In genomic region chr1:153422450-153423068, GRCh38 we compare ENCODE assay signal across 8 cellular contexts. TPM values are rescaled to one million over a fixed set of nuclear protein-coding genes. Genes with fewer than 3 reads are reported as not detected.
DNase-seq lines count a peak whose midpoint lies in the region; ATAC-seq and TF ChIP-seq lines count a peak whose summit lies in the region.

No MANE protein-coding gene starts in this region.

- DNase-seq in GM20000 (ENCODE audit: low spot score) (peak; percentile 62), RPMI7951 (ENCODE audit: low read depth) (peak; percentile 59), head of caudate nucleus (peak in 41 of 42 donors; percentile 18 to 87 (median 59)), retina (peak; percentile 73), NCI-H524 treated with DMSO at 0.1 percent for 48 hours (lab: John Stamatoyannopoulos, UW) (no peak), NCI-H2029 treated with DMSO at 0.1 percent for 48 hours (lab: John Stamatoyannopoulos, UW) (no peak)
- peak; percentile 50 for DNase-seq in activated T-helper 1 cell treated with anti-CD3 and anti-CD28 coated beads, Interleukin-12 subunit alpha, Interleukin-12 subunit beta, Interleukin-2, Interleukin-4 antibody, amounts not matched to agents 30 ng/mL and 10 ng/mL and 1 ng/mL, durations not matched to agents 14 hours and 24 hours and 36 hours (ENCODE audit: low spot score)

- H3K4me1 Mint-ChIP-seq in activated T-helper 1 cell treated with anti-CD3 and anti-CD28 coated beads, Interleukin-12 subunit alpha, Interleukin-12 subunit beta, Interleukin-2, Interleukin-4 antibody, amounts not matched to agents 30 ng/mL and 10 ng/mL and 1 ng/mL, durations not matched to agents 14 hours and 24 hours and 36 hours (ENCODE audit: low read depth), result no peaks in the 10 kb centered on the region

- no peak overlapping the region for H3K27ac Mint-ChIP-seq in activated T-helper 1 cell treated with anti-CD3 and anti-CD28 coated beads, Interleukin-12 subunit alpha, Interleukin-12 subunit beta, Interleukin-2, Interleukin-4 antibody, amounts not matched to agents 30 ng/mL and 10 ng/mL and 1 ng/mL, durations not matched to agents 14 hours and 24 hours and 36 hours

- no peaks in the 10 kb centered on the region for H3K9me3 Mint-ChIP-seq in activated T-helper 1 cell treated with anti-CD3 and anti-CD28 coated beads, Interleukin-12 subunit alpha, Interleukin-12 subunit beta, Interleukin-2, Interleukin-4 antibody, amounts not matched to agents 30 ng/mL and 10 ng/mL and 1 ng/mL, durations not matched to agents 14 hours and 24 hours and 36 hours

- TF ChIP-seq CTCF in GM20000 (IDR thresholded peaks at IDR 0.05; ENCODE audit: extremely low read depth, missing control alignments), result no peak

- no peak for ATAC-seq in HG02870 (IDR thresholded peaks at IDR 0.05; ENCODE audit: unreplicated experiment)

- H3K4me3 Mint-ChIP-seq in activated T-helper 1 cell treated with anti-CD3 and anti-CD28 coated beads, Interleukin-12 subunit alpha, Interleukin-12 subunit beta, Interleukin-2, Interleukin-4 antibody, amounts not matched to agents 30 ng/mL and 10 ng/mL and 1 ng/mL, durations not matched to agents 14 hours and 24 hours and 36 hours, result no peak overlapping the region

- H3K36me3 Mint-ChIP-seq in activated T-helper 1 cell treated with anti-CD3 and anti-CD28 coated beads, Interleukin-12 subunit alpha, Interleukin-12 subunit beta, Interleukin-2, Interleukin-4 antibody, amounts not matched to agents 30 ng/mL and 10 ng/mL and 1 ng/mL, durations not matched to agents 14 hours and 24 hours and 36 hours (ENCODE audit: low read depth), result no peaks in the 10 kb centered on the region

- H3K27me3 Mint-ChIP-seq in activated T-helper 1 cell treated with anti-CD3 and anti-CD28 coated beads, Interleukin-12 subunit alpha, Interleukin-12 subunit beta, Interleukin-2, Interleukin-4 antibody, amounts not matched to agents 30 ng/mL and 10 ng/mL and 1 ng/mL, durations not matched to agents 14 hours and 24 hours and 36 hours (ENCODE audit: insufficient read depth), result peaks cover 3% of the 10 kb centered on the region

- intact Hi-C loops in activated T-helper 1 cell treated with anti-CD3 and anti-CD28 coated beads, Interleukin-12 subunit alpha, Interleukin-12 subunit beta, Interleukin-2, Interleukin-4 antibody, amounts not matched to agents 30 ng/mL and 10 ng/mL and 1 ng/mL, durations not matched to agents 14 hours and 24 hours and 36 hours (cut with micrococcal nuclease), result loop anchor here (1.0 kb wide), 1 partner anchor 30 kb away; no protein-coding TSS in a partner anchor
- intact Hi-C loops in head of caudate nucleus (cut with DNase I), result no loop called here

RNA-seq across cellular contexts. Expression of gene S100A7A, which starts 6.2 kb away (rescaled TPM):
- not detected in 2 replicates for total RNA-seq in RPMI7951 (2014; rRNA removed; shearing (Covaris generic))
- not detected in 2 replicates for total RNA-seq in activated T-helper 1 cell treated with anti-CD3 and anti-CD28 coated beads, Interleukin-12 subunit alpha, Interleukin-12 subunit beta, Interleukin-2, Interleukin-4 antibody, amounts not matched to agents 30 ng/mL and 10 ng/mL and 1 ng/mL, durations not matched to agents 14 hours and 24 hours and 36 hours

RNA-seq across cellular contexts. Expression of gene S100A8, which starts 31.7 kb away (rescaled TPM):
- total RNA-seq in RPMI7951 (2014; rRNA removed; shearing (Covaris generic)), result 0.68 and 4.7 TPM in 2 replicates
- not detected in 2 replicates for total RNA-seq in activated T-helper 1 cell treated with anti-CD3 and anti-CD28 coated beads, Interleukin-12 subunit alpha, Interleukin-12 subunit beta, Interleukin-2, Interleukin-4 antibody, amounts not matched to agents 30 ng/mL and 10 ng/mL and 1 ng/mL, durations not matched to agents 14 hours and 24 hours and 36 hours

RNA-seq across cellular contexts. Expression of gene S100A7, which starts 37.9 kb away (rescaled TPM):
- not detected in 2 replicates for total RNA-seq in RPMI7951 (2014; rRNA removed; shearing (Covaris generic))
- not detected in 2 replicates for total RNA-seq in activated T-helper 1 cell treated with anti-CD3 and anti-CD28 coated beads, Interleukin-12 subunit alpha, Interleukin-12 subunit beta, Interleukin-2, Interleukin-4 antibody, amounts not matched to agents 30 ng/mL and 10 ng/mL and 1 ng/mL, durations not matched to agents 14 hours and 24 hours and 36 hours

RNA-seq across cellular contexts. Expression of gene S100A12, which starts 47.1 kb away (rescaled TPM):
- total RNA-seq in RPMI7951 (2014; rRNA removed; shearing (Covaris generic)), result not detected in 2 replicates
- total RNA-seq in activated T-helper 1 cell treated with anti-CD3 and anti-CD28 coated beads, Interleukin-12 subunit alpha, Interleukin-12 subunit beta, Interleukin-2, Interleukin-4 antibody, amounts not matched to agents 30 ng/mL and 10 ng/mL and 1 ng/mL, durations not matched to agents 14 hours and 24 hours and 36 hours, result not detected in 2 replicates

Comparison
In these comparisons a context has a peak if more than half of its experiments do, and no peak if none do; other contexts are left out.
1. DNase-seq: peak in GM20000 (single experiment), RPMI7951 (single experiment), activated T-helper 1 cell treated with anti-CD3 and anti-CD28 coated beads, Interleukin-12 subunit alpha, Interleukin-12 subunit beta, Interleukin-2, Interleukin-4 antibody, amounts not matched to agents 30 ng/mL and 10 ng/mL and 1 ng/mL, durations not matched to agents 14 hours and 24 hours and 36 hours (single experiment), head of caudate nucleus (41 of 42) and retina (single experiment); none in NCI-H524 treated with DMSO at 0.1 percent for 48 hours (single experiment) and NCI-H2029 treated with DMSO at 0.1 percent for 48 hours (single experiment).